ENCODE assay signal across 9 cellular contexts in genomic region chr11:45045692-45046471, GRCh38.
DNase-seq lines count a peak whose midpoint lies in the region; ATAC-seq, FAIRE-seq and TF ChIP-seq lines count a peak whose summit lies in the region.
"Had no signal": no experiment of that assay in that cellular context is flagged by ENCODE, and none has a peak within 500 bp of the region (broad histone marks: within the 10 kb centered on the region; RNA-seq: fewer than 3 reads in every experiment).

No MANE protein-coding gene starts in this region.

- intact Hi-C loops in activated naive CD4-positive, alpha-beta T cell treated with anti-CD3 and anti-CD28 coated beads for 36 hours (cut with micrococcal nuclease) = no loop called here
- intact Hi-C loops in kidney (cut with DNase I) = no loop called here
- intact Hi-C loops in tibial artery (cut with DNase I; ENCODE audit: low total_unique reads) = no loop called here

- H3K36me3 Mint-ChIP-seq in activated naive CD4-positive, alpha-beta T cell treated with anti-CD3 and anti-CD28 coated beads for 36 hours (ENCODE audit: low read depth) = no peaks in the 10 kb centered on the region

- no peak for ATAC-seq in HG03045 (IDR thresholded peaks at IDR 0.05; ENCODE audit: unreplicated experiment)
- no peak for ATAC-seq in HG03175 (IDR thresholded peaks at IDR 0.05; ENCODE audit: unreplicated experiment)
- no peak for ATAC-seq in HG02623 (IDR thresholded peaks at IDR 0.05; ENCODE audit: unreplicated experiment)

- peaks cover 4 to 8% of the 10 kb centered on the region in 2 donors for H3K4me1 ChIP-seq in kidney (ENCODE audit: control insufficient read depth in 1 of 2, insufficient read depth in 1 of 2, low read depth in 1 of 2, low read length in 2 of 2)
- peaks cover 0 to 15% (median 12%) of the 10 kb centered on the region in 4 donors for H3K4me1 ChIP-seq in tibial artery

- no peaks in the 10 kb centered on the region for H3K36me3 ChIP-seq in kidney (ENCODE audit: control insufficient read depth in 1 of 2, insufficient read depth in 2 of 2, low read length in 2 of 2)
- H3K36me3 ChIP-seq in tibial artery = no peaks in the 10 kb centered on the region
- H3K36me3 ChIP-seq: SJSA1 had no signal

- H3K4me1 Mint-ChIP-seq in activated naive CD4-positive, alpha-beta T cell treated with anti-CD3 and anti-CD28 coated beads for 36 hours (ENCODE audit: low read depth) = peaks cover 2% of the 10 kb centered on the region

- H3K27ac ChIP-seq in kidney (ENCODE audit: low read depth in 2 of 2, low read length in 2 of 2) = peak overlapping the region; percentile 65 to 84
- H3K27ac ChIP-seq in tibial artery = no peak overlapping the region
- H3K27ac ChIP-seq: SJSA1 had no signal

- H3K9me3 ChIP-seq in kidney (ENCODE audit: control insufficient read depth in 1 of 2, low read length in 2 of 2) (no peaks in the 10 kb centered on the region), tibial artery (no peaks in the 10 kb centered on the region)
- H3K9me3 ChIP-seq: SJSA1 had no signal

- FAIRE-seq in kidney (lab: Jason Lieb, UNC) = no peak

- H3K4me3 ChIP-seq in astrocyte of the spinal cord (ENCODE audit: low read depth, low read length) (no peak overlapping the region), kidney (ENCODE audit: low read length in 2 of 2) (no peak overlapping the region), tibial artery (no peak overlapping the region)
- H3K4me3 ChIP-seq: SJSA1 had no signal

- H3K4me3 Mint-ChIP-seq in activated naive CD4-positive, alpha-beta T cell treated with anti-CD3 and anti-CD28 coated beads for 36 hours = no peak overlapping the region

- H3K27me3 ChIP-seq in tibial artery = no peaks in the 10 kb centered on the region
- H3K27me3 ChIP-seq: SJSA1 had no signal

- no peak overlapping the region for H3K9ac ChIP-seq in kidney (ENCODE audit: low read length in 2 of 2)

- CTCF ChIA-PET in activated naive CD4-positive, alpha-beta T cell treated with anti-CD3 and anti-CD28 coated beads for 36 hours (lab: Charles Lee) = interaction anchor here (1.1 kb wide), 1 partner anchor 59 kb away, joined by 3 read pairs; no protein-coding TSS in a partner anchor

- peak; percentile 23 for DNase-seq in activated naive CD4-positive, alpha-beta T cell treated with anti-CD3 and anti-CD28 coated beads for 36 hours
- DNase-seq in activated naive CD4-positive, alpha-beta T cell treated with anti-CD3 and anti-CD28 coated beads, Interleukin-2, amount 50 U/mL, for 16 hours = no peak
- peak; percentile 13 for DNase-seq in astrocyte of the spinal cord (ENCODE audit: low read depth, low spot score)
- DNase-seq in kidney = no peak
- peak; percentile 72 to 74 for DNase-seq in tibial artery

- no peaks in the 10 kb centered on the region for H3K9me3 Mint-ChIP-seq in activated naive CD4-positive, alpha-beta T cell treated with anti-CD3 and anti-CD28 coated beads for 36 hours

- no peak for TF ChIP-seq CTCF in astrocyte of the spinal cord (IDR thresholded peaks at IDR 0.05; ENCODE audit: low read depth, low read length)
- TF ChIP-seq CTCF in kidney (IDR thresholded peaks at IDR 0.05; ENCODE audit: borderline replicate concordance, extremely low read depth, insufficient read depth) = no peak
- no peak for TF ChIP-seq CTCF in tibial artery (IDR thresholded peaks at IDR 0.05)

- H3K27ac Mint-ChIP-seq in activated naive CD4-positive, alpha-beta T cell treated with anti-CD3 and anti-CD28 coated beads for 36 hours = no peak overlapping the region

- H3K27me3 Mint-ChIP-seq in activated naive CD4-positive, alpha-beta T cell treated with anti-CD3 and anti-CD28 coated beads for 36 hours (ENCODE audit: low read depth) = no peaks in the 10 kb centered on the region

- in situ Hi-C loops in astrocyte of the spinal cord (cut with HindIII; ENCODE audit: low sequenced_read_pairs) = no loop called here

Comparison
In these comparisons a context has a peak if more than half of its experiments do, and no peak if none do; other contexts are left out.
1. DNase-seq: peak in activated naive CD4-positive, alpha-beta T cell treated with anti-CD3 and anti-CD28 coated beads for 36 hours (single experiment), astrocyte of the spinal cord (single experiment) and tibial artery (2 of 2); none in activated naive CD4-positive, alpha-beta T cell treated with anti-CD3 and anti-CD28 coated beads, Interleukin-2, amount 50 U/mL, for 16 hours (single experiment) and kidney (single experiment).
2. H3K27ac ChIP-seq: peak in kidney (2 of 2); none in tibial artery (0 of 2).